17 cellular contexts compared by ENCODE assay signal in genomic region chr16:69243479-69243878, GRCh38. TPM values are rescaled to one million over a fixed set of nuclear protein-coding genes. Genes with fewer than 3 reads are reported as not detected.
A peak's percentile ranks its signal among the peaks of the same experiment; 100 is the strongest.
DNase-seq lines count a peak whose midpoint lies in the region; FAIRE-seq and TF ChIP-seq lines count a peak whose summit lies in the region.
"Had no signal": no experiment of that assay in that cellular context is flagged by ENCODE, and none has a peak within 500 bp of the region (broad histone marks: within the 10 kb centered on the region; RNA-seq: fewer than 3 reads in every experiment).

No MANE protein-coding gene starts in this region.

- H3K27me3 Mint-ChIP-seq in type B pancreatic cell: no peaks in the 10 kb centered on the region
- no peaks in the 10 kb centered on the region for H3K27me3 Mint-ChIP-seq in T-helper 2 cell treated with Interferon-gamma antibody and Interleukin-4, amounts not matched to agents 5 μg/mL and 100 μg/mL, for 36 hours (ENCODE audit: low read depth)
- H3K27me3 Mint-ChIP-seq: activated B cell treated with CpG ODN at 0.5 μM for 24 hours; CD4-positive, CD25-positive, alpha-beta regulatory T cell; naive B cell had no signal

- H3K27ac Mint-ChIP-seq in type B pancreatic cell: no peak overlapping the region
- H3K27ac Mint-ChIP-seq in T-helper 2 cell treated with Interferon-gamma antibody and Interleukin-4, amounts not matched to agents 5 μg/mL and 100 μg/mL, for 36 hours: no peak overlapping the region
- H3K27ac Mint-ChIP-seq: activated B cell treated with CpG ODN at 0.5 μM for 24 hours; activated T-helper 2 cell treated with anti-CD3 and anti-CD28 coated beads, Interferon-gamma antibody, Interleukin-2, Interleukin-4, amounts not matched to agents 10 μg/mL and 5 μg/mL and 100 μg/mL, durations not matched to agents 14 hours and 24 hours and 36 hours; CD4-positive, CD25-positive, alpha-beta regulatory T cell; naive B cell had no signal

- FAIRE-seq in H54 (lab: Jason Lieb, UNC): peak; percentile 6

- no peak for TF ChIP-seq POLR2A in H54 (IDR thresholded peaks at IDR 0.05; ENCODE audit: low read depth, low read length)

- TF ChIP-seq CTCF in type B pancreatic cell (conservative IDR thresholded peaks at IDR 0.05): no peak

- no peak for DNase-seq in H54 (ENCODE audit: insufficient read length, low spot score)
- DNase-seq in amniotic epithelial cell (ENCODE audit: low read depth): peak; percentile 32
- peak; percentile 57 for DNase-seq in fibroblast of the conjunctiva (ENCODE audit: low read depth)
- no peak for DNase-seq in type B pancreatic cell (ENCODE audit: extremely low spot score, unreplicated experiment)
- no peak for DNase-seq in posterior cingulate gyrus
- no peak for DNase-seq in DMS114 treated with DMSO at 0.1 percent for 48 hours (lab: John Stamatoyannopoulos, UW; ENCODE audit: unreplicated experiment)
- DNase-seq in T-helper 2 cell treated with Interferon-gamma antibody and Interleukin-4, amounts not matched to agents 5 μg/mL and 100 μg/mL, for 36 hours (ENCODE audit: low spot score): no peak
- DNase-seq: activated B cell treated with CpG ODN at 0.5 μM for 24 hours; amniotic stem cell; CD4-positive, CD25-positive, alpha-beta regulatory T cell; dermis blood vessel endothelial cell; foreskin keratinocyte; H7; naive B cell; NCI-H2171; T-helper 1 cell had no signal

- peaks cover 22% of the 10 kb centered on the region for H3K4me1 Mint-ChIP-seq in type B pancreatic cell (ENCODE audit: unreplicated experiment)
- H3K4me1 Mint-ChIP-seq in T-helper 2 cell treated with Interferon-gamma antibody and Interleukin-4, amounts not matched to agents 5 μg/mL and 100 μg/mL, for 36 hours (ENCODE audit: low read depth): no peaks in the 10 kb centered on the region
- H3K4me1 Mint-ChIP-seq: activated B cell treated with CpG ODN at 0.5 μM for 24 hours, naive B cell had no signal

- peak overlapping the region; percentile 47 for H3K4me3 Mint-ChIP-seq in type B pancreatic cell
- H3K4me3 Mint-ChIP-seq in T-helper 2 cell treated with Interferon-gamma antibody and Interleukin-4, amounts not matched to agents 5 μg/mL and 100 μg/mL, for 36 hours: no peak overlapping the region
- H3K4me3 Mint-ChIP-seq: activated B cell treated with CpG ODN at 0.5 μM for 24 hours; CD4-positive, CD25-positive, alpha-beta regulatory T cell; naive B cell had no signal

- H3K36me3 Mint-ChIP-seq in type B pancreatic cell: peaks cover 18% of the 10 kb centered on the region
- H3K36me3 Mint-ChIP-seq in T-helper 2 cell treated with Interferon-gamma antibody and Interleukin-4, amounts not matched to agents 5 μg/mL and 100 μg/mL, for 36 hours (ENCODE audit: low read depth): peaks cover 11% of the 10 kb centered on the region

- H3K9me3 Mint-ChIP-seq in type B pancreatic cell: no peaks in the 10 kb centered on the region
- no peaks in the 10 kb centered on the region for H3K9me3 Mint-ChIP-seq in T-helper 2 cell treated with Interferon-gamma antibody and Interleukin-4, amounts not matched to agents 5 μg/mL and 100 μg/mL, for 36 hours
- H3K9me3 Mint-ChIP-seq: activated B cell treated with CpG ODN at 0.5 μM for 24 hours; activated T-helper 2 cell treated with anti-CD3 and anti-CD28 coated beads, Interferon-gamma antibody, Interleukin-2, Interleukin-4, amounts not matched to agents 10 μg/mL and 5 μg/mL and 100 μg/mL, durations not matched to agents 14 hours and 24 hours and 36 hours; CD4-positive, CD25-positive, alpha-beta regulatory T cell; naive B cell had no signal

- intact Hi-C loops in posterior cingulate gyrus (cut with DNase I): no loop called here

RNA-seq across cellular contexts. Expression of gene SNTB2, which starts 56.5 kb away (rescaled TPM):
- total RNA-seq in type B pancreatic cell (ENCODE audit: low replicate concordance): 20.9 and 22.2 TPM in 2 replicates

Comparison
In these comparisons a context has a peak if more than half of its experiments do, and no peak if none do; other contexts are left out.
1. DNase-seq: peak in amniotic epithelial cell (single experiment) and fibroblast of the conjunctiva (single experiment); none in H54 (single experiment), type B pancreatic cell (single experiment), posterior cingulate gyrus (0 of 10), DMS114 treated with DMSO at 0.1 percent for 48 hours (single experiment) and T-helper 2 cell treated with Interferon-gamma antibody and Interleukin-4, amounts not matched to agents 5 μg/mL and 100 μg/mL, for 36 hours (single experiment).